Comparison of ENCODE assay signal across 10 cellular contexts in genomic region chr21:46099476-46099875, GRCh38. TPM values are rescaled to one million over a fixed set of nuclear protein-coding genes. Genes with fewer than 3 reads are reported as not detected.
A peak's percentile ranks its signal among the peaks of the same experiment; 100 is the strongest.
DNase-seq lines count a peak whose midpoint lies in the region; TF ChIP-seq lines count a peak whose summit lies in the region.
"Had no signal": no experiment of that assay in that cellular context is flagged by ENCODE, and none has a peak within 500 bp of the region (broad histone marks: within the 10 kb centered on the region; RNA-seq: fewer than 3 reads in every experiment).

No MANE protein-coding gene starts in this region.

- H3K9me3 Mint-ChIP-seq in MCF 10A (ENCODE audit: unreplicated experiment): peaks cover 18% of the 10 kb centered on the region
- peaks cover 5% of the 10 kb centered on the region for H3K9me3 Mint-ChIP-seq in endothelial cell (ENCODE audit: unreplicated experiment)

- H3K27ac Mint-ChIP-seq in MCF 10A (ENCODE audit: low read depth, unreplicated experiment) (no peak overlapping the region), endothelial cell (ENCODE audit: unreplicated experiment) (no peak overlapping the region)

- peaks cover 58% of the 10 kb centered on the region for H3K27me3 Mint-ChIP-seq in MCF 10A (ENCODE audit: insufficient read depth, unreplicated experiment)
- H3K27me3 Mint-ChIP-seq in endothelial cell (ENCODE audit: unreplicated experiment): peaks cover 22% of the 10 kb centered on the region

- peaks cover 0 to 2% of the 10 kb centered on the region in 2 donors for H3K27me3 ChIP-seq in breast epithelium
- H3K27me3 ChIP-seq in vagina: no peaks in the 10 kb centered on the region

- H3K4me3 ChIP-seq in breast epithelium (peak overlapping the region; percentile 84 to 96 (median 89)), mesodermal cell (ENCODE audit: extremely low read depth, insufficient read depth, low read length, poor library complexity, severe bottlenecking) (peak overlapping the region; percentile 61), vagina (peak overlapping the region; percentile 72 to 80)

- H3K36me3 Mint-ChIP-seq in MCF 10A (ENCODE audit: insufficient read depth, unreplicated experiment): peaks cover 5% of the 10 kb centered on the region
- H3K36me3 Mint-ChIP-seq in endothelial cell (ENCODE audit: low read depth, unreplicated experiment): peaks cover 30% of the 10 kb centered on the region

- H3K36me3 ChIP-seq in breast epithelium (no peaks in the 10 kb centered on the region), mesodermal cell (ENCODE audit: control insufficient read depth, insufficient read depth, low read length) (peaks cover 18% of the 10 kb centered on the region), vagina (no peaks in the 10 kb centered on the region)

- peak in 1 of 2 donors; percentile 16 for DNase-seq in breast epithelium (ENCODE audit: low spot score in 2 of 2)
- no peak for DNase-seq in MCF 10A (ENCODE audit: unreplicated experiment)
- peak; percentile 19 for DNase-seq in endothelial cell (ENCODE audit: low spot score)
- peak in 1 of 2 donors; percentile 85 for DNase-seq in vagina (ENCODE audit: extremely low spot score in 2 of 2)
- DNase-seq in T1000 (lab: John Stamatoyannopoulos, UW): no peak
- no peak for DNase-seq in NCI-H128 (lab: John Stamatoyannopoulos, UW; ENCODE audit: unreplicated experiment)
- DNase-seq in iPS-NIHi7 (ENCODE audit: extremely low spot score): no peak
- DNase-seq: naive B cell, NCI-H345 had no signal

- 57 to 62% methylated on average over 10 to 15 of the region's 18 CpGs for WGBS in mesodermal cell (ENCODE audit: insufficient coverage in 2 of 2), 2 experiments

- CTCF ChIA-PET in MCF 10A (lab: Yijun Ruan, JAX): no interaction called here

- peaks cover 5 to 8% of the 10 kb centered on the region in 2 donors for H3K9me3 ChIP-seq in breast epithelium
- peaks cover 20% of the 10 kb centered on the region for H3K9me3 ChIP-seq in mesodermal cell (ENCODE audit: control insufficient read depth, low read length)
- no peaks in the 10 kb centered on the region for H3K9me3 ChIP-seq in vagina

- H3K4me3 Mint-ChIP-seq in MCF 10A (ENCODE audit: unreplicated experiment) (no peak overlapping the region), endothelial cell (ENCODE audit: unreplicated experiment) (no peak overlapping the region)

- H3K4me1 Mint-ChIP-seq in MCF 10A (ENCODE audit: insufficient read depth, unreplicated experiment) (no peaks in the 10 kb centered on the region), endothelial cell (ENCODE audit: unreplicated experiment) (peaks cover 13% of the 10 kb centered on the region)

- BruUV-seq in MCF 10A (replicated peaks; lab: Mats Ljungman, UMichigan): no TSS peak

- H3K27ac ChIP-seq in breast epithelium (peak overlapping the region in 1 of 2 donors; percentile 76), mesodermal cell (ENCODE audit: low read depth, low read length, severe bottlenecking) (no peak overlapping the region), vagina (peak overlapping the region; percentile 98)

- TF ChIP-seq POLR2A in breast epithelium (IDR thresholded peaks at IDR 0.05) (no peak), vagina (IDR thresholded peaks at IDR 0.05) (no peak)

- POLR2A ChIA-PET in MCF 10A (lab: Yijun Ruan, JAX): interaction anchor here (0.7 kb wide), 1 partner anchor 179 kb away, joined by 3 read pairs; no protein-coding TSS in a partner anchor

- intact Hi-C loops in breast epithelium (cut with DNase I; ENCODE audit: low total_unique reads) (loop anchor here (10.0 kb wide), 1 partner anchor 105 kb away; no protein-coding TSS in a partner anchor), MCF 10A (cut with micrococcal nuclease) (no loop called here), vagina (cut with DNase I) (loop anchor here (5.0 kb wide), 1 partner anchor 42 kb away; no protein-coding TSS in a partner anchor)

- H3K4me1 ChIP-seq in breast epithelium: no peaks in the 10 kb centered on the region
- no peaks in the 10 kb centered on the region for H3K4me1 ChIP-seq in mesodermal cell (ENCODE audit: control insufficient read depth, insufficient read depth, low read length, poor library complexity, severe bottlenecking)
- peaks cover 36% of the 10 kb centered on the region for H3K4me1 ChIP-seq in vagina

- TF ChIP-seq CTCF in breast epithelium (IDR thresholded peaks at IDR 0.05): no peak
- TF ChIP-seq CTCF in MCF 10A (IDR thresholded peaks at IDR 0.05; ENCODE audit: unreplicated experiment): no peak
- no peak for TF ChIP-seq CTCF in endothelial cell (IDR thresholded peaks at IDR 0.05; ENCODE audit: unreplicated experiment)
- TF ChIP-seq CTCF in vagina (IDR thresholded peaks at IDR 0.05): no peak

RNA-seq across cellular contexts. Expression of gene COL6A2, which starts 1.6 kb away (rescaled TPM):
- total RNA-seq in breast epithelium (1,000 to 10,000 TPM in 1 of 3 donors, 100 to 1,000 TPM in 2; 177 to 1,266 (median 418) TPM), MCF 10A (2022) (0.61 and 1.9 TPM in 2 replicates), endothelial cell (ENCODE audit: unreplicated experiment) (378 TPM), vagina (535 TPM)
- polyA plus RNA-seq in mesodermal cell (2013, experiment 1 of 2): 360 TPM
- polyA plus RNA-seq in mesodermal cell (2013, experiment 2 of 2): 326 TPM

RNA-seq across cellular contexts. Expression of gene FTCD, which starts 55.9 kb away (rescaled TPM):
- total RNA-seq in breast epithelium (under 1 TPM in 1 of 3 donors, not detected in 2; 0.59 TPM), MCF 10A (2022) (0.20 TPM in 1 of 2 replicates, not detected in the other), endothelial cell (ENCODE audit: unreplicated experiment) (1.5 TPM), vagina (not detected)
- polyA plus RNA-seq in mesodermal cell (2013, experiment 1 of 2): 2.3 TPM
- polyA plus RNA-seq in mesodermal cell (2013, experiment 2 of 2): 1.3 TPM

Comparison
In these comparisons a context has a peak if more than half of its experiments do, and no peak if none do; other contexts are left out.
1. RNA of gene COL6A2, which starts 1.6 kb away (total RNA-seq): 535 TPM in vagina (single experiment), 177 to 1,266 TPM in breast epithelium and 378 TPM in endothelial cell (single experiment); 0.61 to 1.9 TPM in MCF 10A; every median in the first group is over 10 times any median in the second.
2. Peak in every context shown above with its lines, with median percentiles within 50 percentile points of each other: H3K4me3 ChIP-seq.